11 cellular contexts compared by ENCODE assay signal in genomic region chr16:46691720-46692119, GRCh38. TPM values are rescaled to one million over a fixed set of nuclear protein-coding genes. Genes with fewer than 3 reads are reported as not detected.
DNase-seq lines count a peak whose midpoint lies in the region; FAIRE-seq and TF ChIP-seq lines count a peak whose summit lies in the region.
"Had no signal": no experiment of that assay in that cellular context is flagged by ENCODE, and none has a peak within 500 bp of the region (broad histone marks: within the 10 kb centered on the region; RNA-seq: fewer than 3 reads in every experiment).

No MANE protein-coding gene starts in this region.

- no peak overlapping the region for H2AFZ ChIP-seq in SU-DHL-6 (ENCODE audit: low read depth, low read length, severe bottlenecking)

- no peak for TF ChIP-seq POLR2A in transverse colon (IDR thresholded peaks at IDR 0.05)

- H3K4me3 Mint-ChIP-seq in activated T-helper 2 cell treated with anti-CD3 and anti-CD28 coated beads, Interferon-gamma antibody, Interleukin-2, Interleukin-4, amounts not matched to agents 10 μg/mL and 5 μg/mL and 100 μg/mL, durations not matched to agents 14 hours and 24 hours and 36 hours (ENCODE audit: low read depth), result no peak overlapping the region

- no peaks in the 10 kb centered on the region for H3K27me3 Mint-ChIP-seq in activated T-helper 2 cell treated with anti-CD3 and anti-CD28 coated beads, Interferon-gamma antibody, Interleukin-2, Interleukin-4, amounts not matched to agents 10 μg/mL and 5 μg/mL and 100 μg/mL, durations not matched to agents 14 hours and 24 hours and 36 hours (ENCODE audit: low read depth)

- H3K9me3 ChIP-seq in BE2C (no peaks in the 10 kb centered on the region), SU-DHL-6 (ENCODE audit: insufficient read depth, low read length) (no peaks in the 10 kb centered on the region), iPS-18a (ENCODE audit: control insufficient read depth, low read depth, low read length) (no peaks in the 10 kb centered on the region), transverse colon (no peaks in the 10 kb centered on the region)
- H3K9me3 ChIP-seq: thyroid gland had no signal

- peaks cover 37% of the 10 kb centered on the region for H3K4me1 Mint-ChIP-seq in activated T-helper 2 cell treated with anti-CD3 and anti-CD28 coated beads, Interferon-gamma antibody, Interleukin-2, Interleukin-4, amounts not matched to agents 10 μg/mL and 5 μg/mL and 100 μg/mL, durations not matched to agents 14 hours and 24 hours and 36 hours (ENCODE audit: low read depth)

- H3K27ac ChIP-seq in SU-DHL-6 (ENCODE audit: low read depth, low read length), result 0 out of 2 replicates have a peak overlapping the region, but pooled peaks have one; percentile 12
- H3K27ac ChIP-seq in iPS-18a (ENCODE audit: low read length), result no peak overlapping the region
- no peak overlapping the region for H3K27ac ChIP-seq in transverse colon
- H3K27ac ChIP-seq: thyroid gland had no signal

- H3K27me3 ChIP-seq in BE2C (no peaks in the 10 kb centered on the region), SU-DHL-6 (ENCODE audit: low read length) (no peaks in the 10 kb centered on the region), iPS-18a (ENCODE audit: control insufficient read depth, insufficient read depth, low read length) (no peaks in the 10 kb centered on the region), transverse colon (no peaks in the 10 kb centered on the region)
- H3K27me3 ChIP-seq: thyroid gland had no signal

- no peak for TF ChIP-seq EP300 in transverse colon (IDR thresholded peaks at IDR 0.05; ENCODE audit: low read depth)

- no peaks in the 10 kb centered on the region; the same call in 1 of the 2 replicates for H3K4me1 ChIP-seq in BE2C
- H3K4me1 ChIP-seq in iPS-18a (ENCODE audit: control insufficient read depth, low read depth, low read length), result peaks cover 16% of the 10 kb centered on the region
- H3K4me1 ChIP-seq in transverse colon, result peaks cover 10 to 32% (median 27%) of the 10 kb centered on the region in 4 donors

- H3K4me3 ChIP-seq in BE2C (ENCODE audit: low read depth, low read length) (peak overlapping the region; percentile 89), SU-DHL-6 (ENCODE audit: insufficient read depth, low read length, poor library complexity, severe bottlenecking) (peak overlapping the region; percentile 99), iPS-18a (ENCODE audit: low read length) (peak overlapping the region; percentile 90), transverse colon (no peak overlapping the region)
- H3K4me3 ChIP-seq: thyroid gland had no signal

- H3K36me3 ChIP-seq in BE2C (peaks cover 45% of the 10 kb centered on the region), SU-DHL-6 (ENCODE audit: low read length) (peaks cover 43% of the 10 kb centered on the region), iPS-18a (ENCODE audit: control insufficient read depth, low read depth, low read length) (peaks cover 50% of the 10 kb centered on the region), transverse colon (no peaks in the 10 kb centered on the region)
- H3K36me3 ChIP-seq: thyroid gland had no signal

- in situ Hi-C loops in transverse colon (cut with MboI; ENCODE audit: low pct_ligation_motif_present in 1 of 4, low pct_unique_long_range_greater_than_20kb in 1 of 4, low sequenced_read_pairs in 3 of 4), result no loop called here

- peaks cover 13% of the 10 kb centered on the region for H3F3A ChIP-seq in SU-DHL-6 (ENCODE audit: insufficient read depth)

- peaks cover 49% of the 10 kb centered on the region for H3K79me2 ChIP-seq in SU-DHL-6 (ENCODE audit: insufficient read depth, low read length)

- H3K9me3 Mint-ChIP-seq in activated T-helper 2 cell treated with anti-CD3 and anti-CD28 coated beads, Interferon-gamma antibody, Interleukin-2, Interleukin-4, amounts not matched to agents 10 μg/mL and 5 μg/mL and 100 μg/mL, durations not matched to agents 14 hours and 24 hours and 36 hours, result no peaks in the 10 kb centered on the region

- 18 to 45% methylated on average over 2 to 4 of the region's 4 CpGs for WGBS in transverse colon (ENCODE audit: low coverage in 1 of 2), 2 donors

- peaks cover 39% of the 10 kb centered on the region for H3K36me3 Mint-ChIP-seq in activated T-helper 2 cell treated with anti-CD3 and anti-CD28 coated beads, Interferon-gamma antibody, Interleukin-2, Interleukin-4, amounts not matched to agents 10 μg/mL and 5 μg/mL and 100 μg/mL, durations not matched to agents 14 hours and 24 hours and 36 hours (ENCODE audit: low read depth)

- FAIRE-seq in GM19239 (lab: Jason Lieb, UNC), result peak; percentile 47

- no peaks in the 10 kb centered on the region for H3K9me2 ChIP-seq in SU-DHL-6 (replicated peaks; ENCODE audit: insufficient read depth, low read length)

- peaks cover 16% of the 10 kb centered on the region; the same call in 1 of the 2 replicates for H4K20me1 ChIP-seq in SU-DHL-6 (ENCODE audit: low read depth, low read length)

- intact Hi-C loops in activated T-helper 2 cell treated with anti-CD3 and anti-CD28 coated beads, Interferon-gamma antibody, Interleukin-2, Interleukin-4, amounts not matched to agents 10 μg/mL and 5 μg/mL and 100 μg/mL, durations not matched to agents 14 hours and 24 hours and 36 hours (cut with micrococcal nuclease), result no loop called here
- intact Hi-C loops in transverse colon (cut with DNase I; ENCODE audit: low total_unique reads), result no loop called here

- no peak for TF ChIP-seq CTCF in BE2C (IDR thresholded peaks at IDR 0.05; ENCODE audit: low read depth, low read length)
- TF ChIP-seq CTCF in SU-DHL-6 (IDR thresholded peaks at IDR 0.05; ENCODE audit: insufficient read depth, low read length, poor library complexity, severe bottlenecking), result no peak
- TF ChIP-seq CTCF in transverse colon (IDR thresholded peaks at IDR 0.05), result no peak

- no peak overlapping the region for H3K27ac Mint-ChIP-seq in activated T-helper 2 cell treated with anti-CD3 and anti-CD28 coated beads, Interferon-gamma antibody, Interleukin-2, Interleukin-4, amounts not matched to agents 10 μg/mL and 5 μg/mL and 100 μg/mL, durations not matched to agents 14 hours and 24 hours and 36 hours

- H3K9ac ChIP-seq in SU-DHL-6 (ENCODE audit: low read length) (peak overlapping the region; percentile 76), iPS-18a (ENCODE audit: low read length) (no peak overlapping the region)

- DNase-seq in BE2C (no peak), GM19239 (ENCODE audit: insufficient read length, low spot score) (no peak), hepatic stellate cell (ENCODE audit: low spot score) (no peak), transverse colon (no peak), retina (no peak)
- DNase-seq in activated T-helper 2 cell treated with anti-CD3 and anti-CD28 coated beads, Interferon-gamma antibody, Interleukin-2, Interleukin-4, amounts not matched to agents 10 μg/mL and 5 μg/mL and 100 μg/mL, durations not matched to agents 14 hours and 24 hours and 36 hours (ENCODE audit: low spot score), result no peak
- DNase-seq: activated CD4-positive, alpha-beta T cell treated with anti-CD3 and anti-CD28 coated beads for 1 hour; thyroid gland had no signal

- peak overlapping the region; percentile 89 for H3K4me2 ChIP-seq in SU-DHL-6 (ENCODE audit: low read depth, low read length, poor library complexity, severe bottlenecking)

RNA-seq across cellular contexts. Expression of gene ORC6, which starts 2.3 kb away (rescaled TPM):
- polyA plus RNA-seq in BE2C (2012; ENCODE audit: insufficient read depth, insufficient read length, low read depth), result 8.8 TPM
- total RNA-seq in activated T-helper 2 cell treated with anti-CD3 and anti-CD28 coated beads, Interferon-gamma antibody, Interleukin-2, Interleukin-4, amounts not matched to agents 10 μg/mL and 5 μg/mL and 100 μg/mL, durations not matched to agents 14 hours and 24 hours and 36 hours, result 56.2 and 56.8 TPM in 2 replicates
- 1 to 10 TPM in 2 of 4 donors, under 1 TPM in 1, not detected in 1; 0.60 to 4.9 (median 2.7) TPM for total RNA-seq in transverse colon

RNA-seq across cellular contexts. Expression of gene VPS35, which starts 2.7 kb away (rescaled TPM):
- polyA plus RNA-seq in BE2C (2012; ENCODE audit: insufficient read depth, insufficient read length, low read depth), result 39.3 TPM
- 90.4 and 90.5 TPM in 2 replicates for total RNA-seq in activated T-helper 2 cell treated with anti-CD3 and anti-CD28 coated beads, Interferon-gamma antibody, Interleukin-2, Interleukin-4, amounts not matched to agents 10 μg/mL and 5 μg/mL and 100 μg/mL, durations not matched to agents 14 hours and 24 hours and 36 hours
- 100 to 1,000 TPM in 1 of 4 donors, 10 to 100 TPM in 3; 63.2 to 102 (median 72.1) TPM for total RNA-seq in transverse colon

RNA-seq across cellular contexts. Expression of gene MYLK3, which starts 56.4 kb away (rescaled TPM):
- polyA plus RNA-seq in BE2C (2012; ENCODE audit: insufficient read depth, insufficient read length, low read depth), result 1.2 TPM
- total RNA-seq in activated T-helper 2 cell treated with anti-CD3 and anti-CD28 coated beads, Interferon-gamma antibody, Interleukin-2, Interleukin-4, amounts not matched to agents 10 μg/mL and 5 μg/mL and 100 μg/mL, durations not matched to agents 14 hours and 24 hours and 36 hours, result 0.25 and 0.32 TPM in 2 replicates
- not detected for total RNA-seq in transverse colon
- total RNA-seq: epithelial cell of proximal tubule had no signal

Comparison
In these comparisons a context has a peak if more than half of its experiments do, and no peak if none do; other contexts are left out.
1. H3K4me3 ChIP-seq: peak in BE2C (single experiment), SU-DHL-6 (single experiment) and iPS-18a (single experiment); none in transverse colon (0 of 4).